Comparison of ENCODE assay signal across 8 cellular contexts in the genomic region with DNA sequence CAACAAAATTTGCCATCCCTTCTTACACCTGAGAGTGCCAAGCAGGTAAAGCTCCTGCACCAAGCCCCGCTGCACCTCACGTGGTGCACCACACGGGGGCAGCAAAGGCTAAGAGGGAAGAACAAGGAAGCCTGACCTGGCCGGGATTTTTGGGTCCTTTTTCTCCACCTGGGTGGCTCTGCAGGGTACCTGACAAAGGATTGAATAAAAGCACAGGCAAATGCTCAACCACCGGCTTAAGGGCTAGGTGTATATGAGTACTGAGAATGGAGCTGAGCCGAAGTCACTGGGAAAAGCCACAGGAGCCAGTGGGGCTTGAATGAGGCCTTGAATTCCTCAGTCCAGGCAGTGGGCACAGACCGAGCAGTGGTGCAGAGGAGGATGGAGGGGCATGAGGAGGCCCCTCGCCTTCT. TPM values are rescaled to one million over a fixed set of nuclear protein-coding genes. Genes with fewer than 3 reads are reported as not detected.
DNase-seq lines count a peak whose midpoint lies in the region; ATAC-seq, FAIRE-seq and TF ChIP-seq lines count a peak whose summit lies in the region.

No MANE protein-coding gene starts in this region.

- no peak for FAIRE-seq in bronchial epithelial cell (lab: Jason Lieb, UNC)

- H3K4me3 ChIP-seq in WERI-Rb-1 (ENCODE audit: low read depth, low read length) = no peak overlapping the region
- no peak overlapping the region for H3K4me3 ChIP-seq in bronchial epithelial cell (ENCODE audit: low read depth, low read length)

- no peak for ATAC-seq in GM19328 (IDR thresholded peaks at IDR 0.05; ENCODE audit: unreplicated experiment)

- H3K9me3 ChIP-seq in WERI-Rb-1 (ENCODE audit: severe bottlenecking) = no peaks in the 10 kb centered on the region

- TF ChIP-seq CTCF in GM20000 (IDR thresholded peaks at IDR 0.05; ENCODE audit: extremely low read depth, missing control alignments) (peak; percentile 94), WERI-Rb-1 (IDR thresholded peaks at IDR 0.05; ENCODE audit: low read depth, low read length) (peak; percentile 88), bronchial epithelial cell (IDR thresholded peaks at IDR 0.05; ENCODE audit: insufficient read depth, low read length, severe bottlenecking) (peak; percentile 94)

- no peak overlapping the region for H3K27ac ChIP-seq in WERI-Rb-1

- no peaks in the 10 kb centered on the region for H3K36me3 ChIP-seq in WERI-Rb-1
- no peaks in the 10 kb centered on the region for H3K36me3 ChIP-seq in bronchial epithelial cell (ENCODE audit: control insufficient read depth, insufficient read depth, low read length)

- H3K27me3 ChIP-seq in WERI-Rb-1 (ENCODE audit: insufficient read depth, low read depth, severe bottlenecking) (no peaks in the 10 kb centered on the region), bronchial epithelial cell (ENCODE audit: control insufficient read depth, insufficient read depth, low read length) (no peaks in the 10 kb centered on the region)

- DNase-seq in AG20443 (ENCODE audit: low spot score) = peak; percentile 69
- peak; percentile 69 for DNase-seq in GM20000 (ENCODE audit: low spot score)
- DNase-seq in NCI-H2029 treated with DMSO at 0.1 percent for 48 hours (lab: John Stamatoyannopoulos, UW) = peak; percentile 56
- peak; percentile 82 for DNase-seq in WERI-Rb-1
- DNase-seq in bronchial epithelial cell (ENCODE audit: low read depth) = peak; percentile 59
- peak; percentile 71 for DNase-seq in kidney tubule cell (ENCODE audit: low spot score)
- DNase-seq in stimulated activated CD4-positive, alpha-beta T cell treated with anti-CD3 and anti-CD28 coated beads, Interleukin-4, amount 100 ng/mL, for 24 hours = peak; percentile 50

RNA-seq across cellular contexts. Expression of a gene that starts 36.4 kb away (rescaled TPM):
- 3.7 and 5.5 TPM in 2 replicates for total RNA-seq in bronchial epithelial cell
